9 cellular contexts compared by ENCODE assay signal in genomic region chr15:92091155-92091734, GRCh38.
A peak's percentile ranks its signal among the peaks of the same experiment; 100 is the strongest.
DNase-seq lines count a peak whose midpoint lies in the region; ATAC-seq, FAIRE-seq and TF ChIP-seq lines count a peak whose summit lies in the region.
"Had no signal": no experiment of that assay in that cellular context is flagged by ENCODE, and none has a peak within 500 bp of the region (broad histone marks: within the 10 kb centered on the region; RNA-seq: fewer than 3 reads in every experiment).

No MANE protein-coding gene starts in this region.

- no peaks in the 10 kb centered on the region for H4K20me1 ChIP-seq in MM.1S (ENCODE audit: insufficient read depth, low read length)
- H4K20me1 ChIP-seq in K562 (replicated peaks; ENCODE audit: control insufficient read depth, insufficient read depth, low read length), result no peaks in the 10 kb centered on the region; the same call in 1 of the 2 replicates

- H3K9me2 ChIP-seq in MM.1S (replicated peaks; ENCODE audit: insufficient read depth, low read length), result no peaks in the 10 kb centered on the region

- TF ChIP-seq POLR2A in K562 (conservative IDR thresholded peaks at IDR 0.05), result no peak

- H3K9ac ChIP-seq in MM.1S (ENCODE audit: low read length) (no peak overlapping the region), K562 (ENCODE audit: insufficient read depth in 1 of 2, low read depth in 2 of 2, low read length in 2 of 2) (no peak overlapping the region)

- CTCF ChIA-PET in K562 (lab: Yijun Ruan, JAX; ENCODE audit: low intra/inter-chr PET ratio), result interaction anchor here (1.2 kb wide), 1 partner anchor 592 kb away, joined by 3 read pairs; no protein-coding TSS in a partner anchor

- in situ Hi-C loops in K562 (cut with MboI), result loop anchor here (5.0 to 10.0 kb wide), 2 partner anchors 294 to 616 kb away; no protein-coding TSS in a partner anchor

- TF ChIP-seq CTCF in MM.1S (IDR thresholded peaks at IDR 0.05; ENCODE audit: low read length), result peak; percentile 36; the same call in 1 of the 2 replicates
- peak; percentile 69 to 80 (median 71) for TF ChIP-seq CTCF in K562 (IDR thresholded peaks at IDR 0.05 in 2 of 3, conservative IDR thresholded peaks at IDR 0.05 in 1 of 3; ENCODE audit: insufficient read depth in 2 of 3, low read depth in 1 of 3, low read length in 3 of 3)

- H3K9me1 ChIP-seq in K562 (ENCODE audit: control insufficient read depth, insufficient read depth, low read length), result no peaks in the 10 kb centered on the region

- DNase-seq in NCI-H2081 (lab: John Stamatoyannopoulos, UW), result peak; percentile 54 to 70
- no peak for DNase-seq in NCI-H2081 treated with DMSO at 0.1 percent for 48 hours (lab: John Stamatoyannopoulos, UW)
- no peak for DNase-seq in MM.1S
- DNase-seq in K562 (ENCODE audit: extremely low read depth in 1 of 4, low spot score in 3 of 4), result peak; percentile 46 to 64 (median 62)
- DNase-seq in left kidney (ENCODE audit: low read depth, low spot score), result peak; percentile 85
- DNase-seq in GM19239 (ENCODE audit: insufficient read length, low spot score), result no peak
- no peak for DNase-seq in activated T-cell treated with anti-CD3 and anti-CD28 coated beads for 4 hours
- no peak for DNase-seq in aorta
- DNase-seq: CD4-positive, CD25-positive, alpha-beta regulatory T cell had no signal

- no peak overlapping the region for H3K4me3 ChIP-seq in MM.1S (ENCODE audit: low read length)
- no peak overlapping the region for H3K4me3 ChIP-seq in K562
- H3K4me3 ChIP-seq in aorta (ENCODE audit: low read length in 2 of 2), result no peak overlapping the region

- peak; percentile 38 to 69; a peak in 3 of 4 replicates for TF ChIP-seq RAD21 in K562 (CRISPR knock-in tag; conservative IDR thresholded peaks at IDR 0.05 in 1 of 2, IDR thresholded peaks at IDR 0.05 in 1 of 2)

- no peak for TF ChIP-seq EP300 in K562 (IDR thresholded peaks at IDR 0.05; ENCODE audit: low read length)

- H3K4me1 ChIP-seq in MM.1S (ENCODE audit: low read length) (peaks cover 16% of the 10 kb centered on the region), K562 (replicated peaks in 1 of 2; ENCODE audit: control insufficient read depth in 2 of 2, insufficient read depth in 2 of 2, low read length in 2 of 2) (no peaks in the 10 kb centered on the region), aorta (ENCODE audit: control insufficient read depth in 1 of 2, insufficient read depth in 2 of 2, low read length in 2 of 2) (no peaks in the 10 kb centered on the region)

- no peak overlapping the region for H3K4me2 ChIP-seq in MM.1S (ENCODE audit: low read depth, low read length)
- H3K4me2 ChIP-seq in K562 (ENCODE audit: insufficient read depth, low read length), result no peak overlapping the region

- ATAC-seq in K562, result peak; percentile 94
- no peak for ATAC-seq in aorta (ENCODE audit: low FRiP score)

- 2% methylated on average over 17 of the region's 17 CpGs for WGBS in K562 (ENCODE audit: insufficient coverage, low coverage, missing lambda C conversion rate)
- 80 to 83% methylated on average over 17 of the region's 17 CpGs for WGBS in aorta, 2 donors

- H2AFZ ChIP-seq in MM.1S (ENCODE audit: low read length), result no peak overlapping the region
- no peak overlapping the region for H2AFZ ChIP-seq in K562 (ENCODE audit: low read depth, low read length)

- H3K9me3 ChIP-seq in MM.1S (replicated peaks; ENCODE audit: insufficient read depth, low read length) (no peaks in the 10 kb centered on the region), K562 (replicated peaks; ENCODE audit: control insufficient read depth, insufficient read depth, low read depth, low read length) (no peaks in the 10 kb centered on the region), aorta (ENCODE audit: control insufficient read depth, low read length) (no peaks in the 10 kb centered on the region)

- H3K27ac ChIP-seq in MM.1S (ENCODE audit: low read length) (no peak overlapping the region), K562 (ENCODE audit: extremely low read depth, low read depth, low read length) (no peak overlapping the region), aorta (ENCODE audit: low read depth in 1 of 2, low read length in 2 of 2) (no peak overlapping the region)

- peak; percentile 63 for FAIRE-seq in K562 (lab: Jason Lieb, UNC)
- FAIRE-seq in GM19239 (lab: Jason Lieb, UNC), result no peak

- H3K27me3 ChIP-seq in MM.1S (replicated peaks; ENCODE audit: insufficient read depth, low read length), result no peaks in the 10 kb centered on the region
- H3K27me3 ChIP-seq in K562 (ENCODE audit: control insufficient read depth in 2 of 2, insufficient read depth in 2 of 2, low read length in 2 of 2), result no peaks in the 10 kb centered on the region; a peak in 1 of 5 replicates
- H3K27me3 ChIP-seq in aorta (ENCODE audit: control insufficient read depth in 1 of 2, insufficient read depth in 2 of 2, low read length in 1 of 2), result no peaks in the 10 kb centered on the region

- H3K79me2 ChIP-seq in MM.1S (ENCODE audit: low read length) (no peaks in the 10 kb centered on the region), K562 (ENCODE audit: control insufficient read depth, insufficient read depth, low read length) (no peaks in the 10 kb centered on the region)

- H3K36me3 ChIP-seq in MM.1S (replicated peaks; ENCODE audit: insufficient read depth, low read length) (no peaks in the 10 kb centered on the region), K562 (ENCODE audit: control insufficient read depth, insufficient read depth, low read length) (no peaks in the 10 kb centered on the region), aorta (ENCODE audit: control insufficient read depth in 1 of 2, insufficient read depth in 2 of 2, low read length in 1 of 2) (peaks cover 0 to 2% of the 10 kb centered on the region in 2 donors)

- POLR2A ChIA-PET in K562 (lab: Yijun Ruan, JAX), result interaction anchor here (0.7 kb wide), 1 partner anchor 106 kb away, joined by 3 read pairs; no protein-coding TSS in a partner anchor

- intact Hi-C loops in K562 (cut with micrococcal nuclease), result loop anchor here (10.0 kb wide), 2 partner anchors 434 to 594 kb away; no protein-coding TSS in a partner anchor
- intact Hi-C loops in aorta (cut with DNase I), result no loop called here

- BruUV-seq in K562 (replicated peaks; lab: Mats Ljungman, UMichigan), result no TSS peak

- H3F3A ChIP-seq in MM.1S (ENCODE audit: insufficient read depth, low read length), result no peaks in the 10 kb centered on the region

TF ChIP-seq in K562, 482 proteins besides CTCF, POLR2A, EP300 and RAD21:
- TF ChIP-seq STAG1 (CRISPR knock-in tag; IDR thresholded peaks at IDR 0.05; ENCODE audit: borderline replicate concordance) (peak; percentile 76; the same call in 1 of the 2 replicates), NR1H2 (CRISPR knock-in tag; IDR thresholded peaks at IDR 0.05) (no peak), NR2F6 (CRISPR knock-in tag; IDR thresholded peaks at IDR 0.05) (no peak), DEAF1 (CRISPR knock-in tag; IDR thresholded peaks at IDR 0.05) (0 out of 2 replicates have a peak, but pooled peaks have one; percentile 38), TCF7 (IDR thresholded peaks at IDR 0.05; ENCODE audit: borderline replicate concordance) (no peak), SMC3 (conservative IDR thresholded peaks at IDR 0.05; ENCODE audit: insufficient read depth, low read depth, low read length) (peak; percentile 57)

Comparison
In these comparisons a context has a peak if more than half of its experiments do, and no peak if none do; other contexts are left out.
1. DNase-seq: peak in NCI-H2081 (2 of 2), K562 (4 of 4) and left kidney (single experiment); none in NCI-H2081 treated with DMSO at 0.1 percent for 48 hours (single experiment), MM.1S (single experiment), GM19239 (single experiment), activated T-cell treated with anti-CD3 and anti-CD28 coated beads for 4 hours (single experiment) and aorta (0 of 2).